8 cellular contexts compared by ENCODE assay signal in genomic region chr1:35557118-35557610, GRCh38. TPM values are rescaled to one million over a fixed set of nuclear protein-coding genes. Genes with fewer than 3 reads are reported as not detected.
DNase-seq lines count a peak whose midpoint lies in the region; ATAC-seq lines count a peak whose summit lies in the region.

KIAA0319L (minus strand) TSS chr1:35557403; CDS start chr1:35554491, 2,912 bp downstream.

- peak within 1 kb of the TSS; percentile 56 for H3K4me3 ChIP-seq in right cardiac atrium (ENCODE audit: low read length)

- ATAC-seq in GM19035 (IDR thresholded peaks at IDR 0.05; ENCODE audit: unreplicated experiment) (peak; percentile 76), HG03139 (IDR thresholded peaks at IDR 0.05; ENCODE audit: unreplicated experiment) (peak; percentile 61), right cardiac atrium (peak; percentile 93 to 94)

- no peaks in the 10 kb centered on the region for H3K9me3 ChIP-seq in right cardiac atrium (ENCODE audit: control insufficient read depth, low read length)

- H3K4me1 ChIP-seq in right cardiac atrium (ENCODE audit: control insufficient read depth, insufficient read depth, low read length): no peaks in the 10 kb centered on the region

- under 1% methylated on average over 39 of the region's 39 CpGs for WGBS in right cardiac atrium

- H3K27me3 ChIP-seq in right cardiac atrium (ENCODE audit: control insufficient read depth, insufficient read depth): no peaks in the 10 kb centered on the region

- DNase-seq in DMS114 treated with DMSO at 0.1 percent for 48 hours (lab: John Stamatoyannopoulos, UW; ENCODE audit: unreplicated experiment) (peak; percentile 84), NCI-H748 (lab: John Stamatoyannopoulos, UW; ENCODE audit: unreplicated experiment) (peak; percentile 80), amygdala (lab: John Stamatoyannopoulos, UW) (peak; percentile 72 to 100 (median 94)), right cardiac atrium (peak; percentile 90 to 95 (median 95)), posterior vena cava (ENCODE audit: low spot score) (peak; percentile 96), ecto neural progenitor cell (ENCODE audit: low spot score) (no peak)

- intact Hi-C loops in right cardiac atrium (cut with DNase I): no loop called here
- intact Hi-C loops in posterior vena cava (cut with DNase I): no loop called here

- H3K27ac ChIP-seq in right cardiac atrium (ENCODE audit: low read length): peak within 1 kb of the TSS; percentile 84

RNA-seq across cellular contexts. Expression of gene KIAA0319L, which starts in this region (rescaled TPM):
- 10 to 100 TPM; 53.5 to 67.0 (median 60.0) TPM for total RNA-seq in right cardiac atrium
- 31.8 TPM for polyA plus RNA-seq in right cardiac atrium
- total RNA-seq in posterior vena cava: 10 to 100 TPM; 28.4 to 28.6 TPM
